In the genomic region with DNA sequence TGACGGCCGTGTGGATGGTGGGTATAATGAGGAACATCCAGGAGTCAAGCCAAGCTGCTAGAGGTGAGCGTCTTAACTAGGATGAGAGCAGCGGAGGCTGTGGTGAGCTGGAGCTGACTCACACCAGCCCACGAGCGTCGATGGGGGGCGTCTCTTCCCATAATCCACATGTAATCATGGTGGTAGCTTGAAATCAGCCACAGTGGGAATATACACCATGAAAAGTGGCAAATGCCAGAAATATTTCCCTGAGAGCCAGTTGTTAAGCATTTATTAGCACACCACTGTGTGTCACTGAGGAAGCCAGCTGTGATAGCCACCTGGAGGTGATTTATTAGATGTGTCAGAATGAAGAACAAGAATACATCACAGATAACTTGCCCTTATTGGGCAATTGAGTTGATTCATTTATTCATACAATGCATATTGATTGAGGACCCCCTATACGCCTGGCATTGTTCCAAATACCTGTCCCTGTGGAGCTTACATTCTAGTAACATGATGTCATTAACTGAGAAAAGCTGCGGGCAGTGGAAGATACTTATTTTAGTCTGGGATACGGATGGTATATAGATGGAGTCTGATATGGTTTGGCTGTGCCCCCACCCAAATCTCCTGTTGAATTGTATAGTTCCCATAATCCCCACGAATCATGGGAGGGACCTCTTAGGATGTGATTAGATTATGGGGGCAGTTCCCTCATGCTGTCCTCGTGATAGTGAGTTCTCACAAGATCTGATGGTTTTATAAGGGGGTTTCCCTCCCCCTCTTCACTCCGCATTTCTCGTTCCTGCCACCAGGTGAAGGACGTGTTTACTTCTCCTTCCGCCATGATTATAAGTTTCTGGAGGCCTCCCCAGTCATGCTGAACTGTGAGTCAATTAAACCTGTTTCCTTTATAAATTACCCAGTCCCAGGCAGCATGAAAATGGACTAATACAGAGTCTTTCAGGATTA, we compare ENCODE assay signal across 18 cellular contexts.
DNase-seq lines count a peak whose midpoint lies in the region; ATAC-seq and TF ChIP-seq lines count a peak whose summit lies in the region.
"Had no signal": no experiment of that assay in that cellular context is flagged by ENCODE, and none has a peak within 500 bp of the region (broad histone marks: within the 10 kb centered on the region; RNA-seq: fewer than 3 reads in every experiment).

No MANE protein-coding gene starts in this region.

- H3K27ac ChIP-seq in spleen = no peak overlapping the region
- H3K27ac ChIP-seq: esophagus muscularis mucosa, SK-N-MC, testis had no signal

- H3K4me3 Mint-ChIP-seq in activated T-helper 17 cell treated with anti-CD3 and anti-CD28 coated beads, Interleukin-2, amount 50 U/mL, for 72 hours = no peak overlapping the region
- H3K4me3 Mint-ChIP-seq: activated naive CD4-positive, alpha-beta T cell treated with anti-CD3 and anti-CD28 coated beads, Interleukin-2, amount 50 U/mL, for 24 hours had no signal

- H3K36me3 ChIP-seq in spleen = no peaks in the 10 kb centered on the region
- H3K36me3 ChIP-seq: esophagus muscularis mucosa had no signal

- no peaks in the 10 kb centered on the region for H3K36me3 Mint-ChIP-seq in activated T-helper 17 cell treated with anti-CD3 and anti-CD28 coated beads, Interleukin-2, amount 50 U/mL, for 72 hours (ENCODE audit: low read depth)
- H3K36me3 Mint-ChIP-seq: activated naive CD4-positive, alpha-beta T cell treated with anti-CD3 and anti-CD28 coated beads, Interleukin-2, amount 50 U/mL, for 24 hours had no signal

- H3K9me3 Mint-ChIP-seq in activated T-helper 17 cell treated with anti-CD3 and anti-CD28 coated beads, Interleukin-2, amount 50 U/mL, for 72 hours = no peaks in the 10 kb centered on the region
- H3K9me3 Mint-ChIP-seq: activated naive CD4-positive, alpha-beta T cell treated with anti-CD3 and anti-CD28 coated beads, Interleukin-2, amount 50 U/mL, for 24 hours had no signal

- no peak overlapping the region for H3K27ac Mint-ChIP-seq in activated T-helper 17 cell treated with anti-CD3 and anti-CD28 coated beads, Interleukin-2, amount 50 U/mL, for 72 hours
- H3K27ac Mint-ChIP-seq: activated naive CD4-positive, alpha-beta T cell treated with anti-CD3 and anti-CD28 coated beads, Interleukin-2, amount 50 U/mL, for 24 hours had no signal

- TF ChIP-seq POLR2A in spleen (IDR thresholded peaks at IDR 0.05) = no peak

- H3K27me3 ChIP-seq in spleen (replicated peaks in 1 of 7) = no peaks in the 10 kb centered on the region
- H3K27me3 ChIP-seq: esophagus muscularis mucosa, testis had no signal

- intact Hi-C loops in Right ventricle myocardium inferior (cut with DNase I) = no loop called here
- intact Hi-C loops in spleen (cut with DNase I; ENCODE audit: low total_unique reads) = no loop called here

- TF ChIP-seq CTCF in AG04449 (IDR thresholded peaks at IDR 0.05; ENCODE audit: insufficient read depth, low read length, missing control alignments) (no peak), HFF-Myc (IDR thresholded peaks at IDR 0.05; ENCODE audit: low read depth, low read length, missing control alignments) (peak; percentile 9), spleen (IDR thresholded peaks at IDR 0.05 in 8 of 11, conservative IDR thresholded peaks at IDR 0.05 in 3 of 11) (no peak)

- POLR2A ChIA-PET in AG04449 (lab: Yijun Ruan, JAX) = no interaction called here

- no peaks in the 10 kb centered on the region for H3K4me1 Mint-ChIP-seq in activated T-helper 17 cell treated with anti-CD3 and anti-CD28 coated beads, Interleukin-2, amount 50 U/mL, for 72 hours
- H3K4me1 Mint-ChIP-seq: activated naive CD4-positive, alpha-beta T cell treated with anti-CD3 and anti-CD28 coated beads, Interleukin-2, amount 50 U/mL, for 24 hours had no signal

- peak; percentile 12 for DNase-seq in AG04449 (ENCODE audit: low read depth, low spot score)
- no peak for DNase-seq in HFF-Myc (ENCODE audit: extremely low read depth, low read depth)
- DNase-seq in astrocyte of the hippocampus (ENCODE audit: low read depth, low spot score) = peak; percentile 83
- peak; percentile 61 for DNase-seq in kidney tubule cell (ENCODE audit: low spot score)
- DNase-seq in Right ventricle myocardium inferior (ENCODE audit: missing footprints) = no peak
- DNase-seq in activated naive CD4-positive, alpha-beta T cell treated with anti-CD3 and anti-CD28 coated beads, Interleukin-2, amount 50 U/mL, for 16 hours = no peak
- DNase-seq in spleen = no peak
- DNase-seq: activated CD4-positive, CD25-positive, alpha-beta regulatory T cell; activated CD8-positive, alpha-beta memory T cell treated with anti-CD3 and anti-CD28 coated beads, Interleukin-2, amount 50 U/mL, for 4 hours; DMS79 treated with DMSO at 0.1 percent for 48 hours; KG1; NCI-H187 treated with DMSO at 0.1 percent for 48 hours; occipital lobe; testis had no signal

- no peaks in the 10 kb centered on the region for H3K4me1 ChIP-seq in spleen
- H3K4me1 ChIP-seq: esophagus muscularis mucosa, testis had no signal

- no peaks in the 10 kb centered on the region for H3K9me3 ChIP-seq in spleen
- H3K9me3 ChIP-seq: esophagus muscularis mucosa, testis had no signal

- no peaks in the 10 kb centered on the region for H3K27me3 Mint-ChIP-seq in activated T-helper 17 cell treated with anti-CD3 and anti-CD28 coated beads, Interleukin-2, amount 50 U/mL, for 72 hours
- H3K27me3 Mint-ChIP-seq: activated naive CD4-positive, alpha-beta T cell treated with anti-CD3 and anti-CD28 coated beads, Interleukin-2, amount 50 U/mL, for 24 hours had no signal

- ATAC-seq in Right ventricle myocardium inferior = no peak
- ATAC-seq in activated T-helper 17 cell treated with anti-CD3 and anti-CD28 coated beads, Interleukin-2, amount 50 U/mL, for 72 hours (replicated peaks) = no peak

- CTCF ChIA-PET in AG04449 (lab: Yijun Ruan, JAX) = interaction anchor here (1.3 kb wide), 1 partner anchor 865 kb away, joined by 3 read pairs; no protein-coding TSS in a partner anchor

- no peak overlapping the region for H3K4me3 ChIP-seq in AG04449 (ENCODE audit: low read depth, low read length)
- no peak overlapping the region for H3K4me3 ChIP-seq in HFF-Myc (replicated peaks; ENCODE audit: low read depth, low read length)
- H3K4me3 ChIP-seq in spleen = no peak overlapping the region
- H3K4me3 ChIP-seq: esophagus muscularis mucosa, SK-N-MC, testis had no signal

- 80 to 87% (median 84%) methylated on average over 17 of the region's 17 CpGs for WGBS in spleen, 5 donors

Comparison
In these comparisons a context has a peak if more than half of its experiments do, and no peak if none do; other contexts are left out.
1. DNase-seq: peak in AG04449 (single experiment), astrocyte of the hippocampus (single experiment) and kidney tubule cell (single experiment); none in HFF-Myc (single experiment), Right ventricle myocardium inferior (single experiment), activated naive CD4-positive, alpha-beta T cell treated with anti-CD3 and anti-CD28 coated beads, Interleukin-2, amount 50 U/mL, for 16 hours (single experiment) and spleen (single experiment).